ENCODE assay signal across 9 cellular contexts in genomic region chr2:70686577-70687460, GRCh38.
DNase-seq lines count a peak whose midpoint lies in the region; ATAC-seq lines count a peak whose summit lies in the region.
"Had no signal": no experiment of that assay in that cellular context is flagged by ENCODE, and none has a peak within 500 bp of the region (broad histone marks: within the 10 kb centered on the region; RNA-seq: fewer than 3 reads in every experiment).

No MANE protein-coding gene starts in this region.

- H3K4me1 Mint-ChIP-seq in activated naive CD8-positive, alpha-beta T cell treated with anti-CD3 and anti-CD28 coated beads, Interleukin-2, amount 10 ng/mL, durations not matched to agents 7 days and 5 days: peaks cover 1% of the 10 kb centered on the region
- H3K4me1 Mint-ChIP-seq: activated B cell treated with CpG ODN at 0.5 μM for 24 hours had no signal

- H3K36me3 Mint-ChIP-seq in activated naive CD8-positive, alpha-beta T cell treated with anti-CD3 and anti-CD28 coated beads, Interleukin-2, amount 10 ng/mL, durations not matched to agents 7 days and 5 days: no peaks in the 10 kb centered on the region

- POLR2A ChIA-PET in activated naive CD8-positive, alpha-beta T cell treated with anti-CD3 and anti-CD28 coated beads, Interleukin-2, amount 10 ng/mL, durations not matched to agents 7 days and 5 days (lab: Charles Lee): no interaction called here

- no peak overlapping the region for H3K27ac Mint-ChIP-seq in activated naive CD8-positive, alpha-beta T cell treated with anti-CD3 and anti-CD28 coated beads, Interleukin-2, amount 10 ng/mL, durations not matched to agents 7 days and 5 days
- H3K27ac Mint-ChIP-seq: activated B cell treated with CpG ODN at 0.5 μM for 24 hours had no signal

- H3K4me3 Mint-ChIP-seq in activated naive CD8-positive, alpha-beta T cell treated with anti-CD3 and anti-CD28 coated beads, Interleukin-2, amount 10 ng/mL, durations not matched to agents 7 days and 5 days: no peak overlapping the region
- H3K4me3 Mint-ChIP-seq: activated B cell treated with CpG ODN at 0.5 μM for 24 hours had no signal

- DNase-seq in DMS 273 (lab: John Stamatoyannopoulos, UW; ENCODE audit: unreplicated experiment) (peak; percentile 97), NCI-H2227 treated with DMSO at 0.1 percent for 48 hours (lab: John Stamatoyannopoulos, UW) (peak; percentile 50), inferior parietal cortex (ENCODE audit: extremely low spot score) (peak; percentile 40), germinal center (ENCODE audit: low spot score) (no peak)
- DNase-seq in activated naive CD8-positive, alpha-beta T cell treated with anti-CD3 and anti-CD28 coated beads, Interleukin-2, amount 10 ng/mL, durations not matched to agents 7 days and 5 days: peak; percentile 36
- DNase-seq: activated B cell treated with CpG ODN at 0.5 μM for 24 hours had no signal

- ATAC-seq in GM21529 (IDR thresholded peaks at IDR 0.05; ENCODE audit: unreplicated experiment) (peak; percentile 62), HG02973 (IDR thresholded peaks at IDR 0.05; ENCODE audit: unreplicated experiment) (no peak), GM19455 (IDR thresholded peaks at IDR 0.05; ENCODE audit: unreplicated experiment) (no peak)
- peak; percentile 58 for ATAC-seq in activated naive CD8-positive, alpha-beta T cell treated with anti-CD3 and anti-CD28 coated beads, Interleukin-2, amount 10 ng/mL, durations not matched to agents 7 days and 5 days (ENCODE audit: low read depth)

- no peaks in the 10 kb centered on the region for H3K27me3 Mint-ChIP-seq in activated naive CD8-positive, alpha-beta T cell treated with anti-CD3 and anti-CD28 coated beads, Interleukin-2, amount 10 ng/mL, durations not matched to agents 7 days and 5 days
- H3K27me3 Mint-ChIP-seq: activated B cell treated with CpG ODN at 0.5 μM for 24 hours had no signal

- H3K9me3 Mint-ChIP-seq in activated naive CD8-positive, alpha-beta T cell treated with anti-CD3 and anti-CD28 coated beads, Interleukin-2, amount 10 ng/mL, durations not matched to agents 7 days and 5 days: no peaks in the 10 kb centered on the region
- H3K9me3 Mint-ChIP-seq: activated B cell treated with CpG ODN at 0.5 μM for 24 hours had no signal

Comparison
In these comparisons a context has a peak if more than half of its experiments do, and no peak if none do; other contexts are left out.
1. ATAC-seq: peak in GM21529 (single experiment) and activated naive CD8-positive, alpha-beta T cell treated with anti-CD3 and anti-CD28 coated beads, Interleukin-2, amount 10 ng/mL, durations not matched to agents 7 days and 5 days (single experiment); none in HG02973 (single experiment) and GM19455 (single experiment).